8 cellular contexts compared by ENCODE assay signal in the genomic region with DNA sequence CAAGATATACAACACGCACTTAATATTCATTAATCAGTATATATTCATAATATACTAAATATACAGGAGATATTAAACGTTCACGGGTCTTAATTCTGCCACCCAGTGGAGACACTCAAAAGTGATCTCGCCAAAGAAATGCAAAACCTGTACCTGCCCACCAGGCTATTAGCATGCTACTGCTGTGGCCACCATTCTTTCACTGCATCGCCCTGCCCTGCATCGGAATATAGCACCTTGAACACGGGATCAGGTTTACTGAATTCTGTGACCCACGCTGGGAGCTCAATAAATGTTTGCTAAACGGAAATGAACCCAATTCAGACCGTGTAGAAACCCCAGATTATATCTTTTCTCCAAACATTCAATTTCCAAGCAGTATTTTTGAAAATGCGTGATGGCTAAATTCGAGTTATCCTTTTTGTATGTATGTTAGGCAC. TPM values are rescaled to one million over a fixed set of nuclear protein-coding genes. Genes with fewer than 3 reads are reported as not detected.
A peak's percentile ranks its signal among the peaks of the same experiment; 100 is the strongest.
DNase-seq lines count a peak whose midpoint lies in the region; ATAC-seq, FAIRE-seq and TF ChIP-seq lines count a peak whose summit lies in the region.

No MANE protein-coding gene starts in this region.

- FAIRE-seq in GM12892 (lab: Jason Lieb, UNC) = peak; percentile 56

- H3K4me1 Mint-ChIP-seq in activated B cell treated with CpG ODN at 0.5 μM for 24 hours = peaks cover 41% of the 10 kb centered on the region
- H3K4me1 Mint-ChIP-seq in chondrocyte (ENCODE audit: low read depth) = peaks cover 36% of the 10 kb centered on the region

- H3K27ac Mint-ChIP-seq in activated B cell treated with CpG ODN at 0.5 μM for 24 hours = peak overlapping the region; percentile 99
- H3K27ac Mint-ChIP-seq in chondrocyte (ENCODE audit: unreplicated experiment) = peak overlapping the region; percentile 100

- intact Hi-C loops in activated B cell treated with CpG ODN at 0.5 μM for 24 hours (cut with micrococcal nuclease) = loop anchor here (1.0 kb wide), 1 partner anchor 609 kb away; the partner anchor contains the start of gene CBR4
- intact Hi-C loops in left colon (cut with DNase I, micrococcal nuclease) = no loop called here

- no peaks in the 10 kb centered on the region for H3K27me3 Mint-ChIP-seq in activated B cell treated with CpG ODN at 0.5 μM for 24 hours
- no peaks in the 10 kb centered on the region for H3K27me3 Mint-ChIP-seq in chondrocyte (ENCODE audit: low read depth)

- POLR2A ChIA-PET in activated B cell treated with CpG ODN at 0.5 μM for 24 hours (lab: Charles Lee) = interaction anchor here (0.9 to 3.1 kb wide), 7 partner anchors 8 to 610 kb away, joined by 3 to 52 read pairs (median 5); partner anchors contain the start of genes CBR4, HPF1 and NEK1

- TF ChIP-seq CTCF in activated B cell treated with CpG ODN at 0.5 μM for 24 hours (IDR thresholded peaks at IDR 0.05) (peak; percentile 51), chondrocyte (IDR thresholded peaks at IDR 0.05) (peak; percentile 82)

- ATAC-seq in HG02884 (IDR thresholded peaks at IDR 0.05; ENCODE audit: unreplicated experiment) (peak; percentile 37), activated B cell treated with CpG ODN at 0.5 μM for 24 hours (ENCODE audit: low read depth) (peak; percentile 43), left colon (peak; percentile 55)

- H3K9me3 Mint-ChIP-seq in activated B cell treated with CpG ODN at 0.5 μM for 24 hours = no peaks in the 10 kb centered on the region
- no peaks in the 10 kb centered on the region for H3K9me3 Mint-ChIP-seq in chondrocyte (ENCODE audit: low read depth)

- CTCF ChIA-PET in activated B cell treated with CpG ODN at 0.5 μM for 24 hours (lab: Charles Lee) = interaction anchor here (1.4 to 3.4 kb wide), 2 partner anchors 41 to 80 kb away, joined by 3 to 22 read pairs; no protein-coding TSS in a partner anchor

- TF ChIP-seq POLR2A in GM12892 (IDR thresholded peaks at IDR 0.05; ENCODE audit: low read depth, low read length) = no peak

- H3K4me3 Mint-ChIP-seq in activated B cell treated with CpG ODN at 0.5 μM for 24 hours (peak overlapping the region; percentile 100), chondrocyte (ENCODE audit: unreplicated experiment) (peak overlapping the region; percentile 93)

- H3K36me3 Mint-ChIP-seq in activated B cell treated with CpG ODN at 0.5 μM for 24 hours (ENCODE audit: low read depth) = peaks cover 17% of the 10 kb centered on the region
- no peaks in the 10 kb centered on the region for H3K36me3 Mint-ChIP-seq in chondrocyte (ENCODE audit: low read depth)

- DNase-seq in A172 (ENCODE audit: low spot score) (peak; percentile 53), GM12892 (ENCODE audit: insufficient read length) (no peak), NCI-H1694 (lab: John Stamatoyannopoulos, UW) (peak; percentile 34), activated B cell treated with CpG ODN at 0.5 μM for 24 hours (peak; percentile 38), chondrocyte (ENCODE audit: low spot score) (no peak), left colon (peak; percentile 68 to 70)
- DNase-seq in stimulated activated CD8-positive, alpha-beta memory T cell treated with anti-CD3 and anti-CD28 coated beads, Interleukin-15, amount 100 ng/mL, for 24 hours (ENCODE audit: low read depth) = peak; percentile 22

RNA-seq across cellular contexts. Expression of gene CLCN3, which starts 0.8 kb away (rescaled TPM):
- total RNA-seq in A172 (2014; rRNA removed; shearing (Covaris generic)) = 35.5 and 42.3 TPM in 2 replicates
- polyA plus RNA-seq in GM12892 (2012; ENCODE audit: missing spikeins) = 9.4 TPM
- total RNA-seq in activated B cell treated with CpG ODN at 0.5 μM for 24 hours = 23.0 and 28.6 TPM in 2 replicates
- 34.7 to 47.3 TPM (median 36.5 TPM) in 3 replicates for total RNA-seq in chondrocyte
- total RNA-seq in left colon = 100 to 1,000 TPM; 116 to 131 TPM

RNA-seq across cellular contexts. Expression of gene NEK1, which starts 7.2 kb away (rescaled TPM):
- 7.8 and 8.3 TPM in 2 replicates for total RNA-seq in A172 (2014; rRNA removed; shearing (Covaris generic))
- polyA plus RNA-seq in GM12892 (2012; ENCODE audit: missing spikeins) = 5.9 TPM
- total RNA-seq in activated B cell treated with CpG ODN at 0.5 μM for 24 hours (11.3 and 14.3 TPM in 2 replicates), chondrocyte (13.7 to 20.7 TPM (median 14.6 TPM) in 3 replicates), left colon (1 to 10 TPM; 8.5 to 9.0 TPM)

Comparison
In these comparisons a context has a peak if more than half of its experiments do, and no peak if none do; other contexts are left out.
1. DNase-seq: peak in A172 (single experiment), NCI-H1694 (single experiment), activated B cell treated with CpG ODN at 0.5 μM for 24 hours (single experiment), left colon (2 of 2) and stimulated activated CD8-positive, alpha-beta memory T cell treated with anti-CD3 and anti-CD28 coated beads, Interleukin-15, amount 100 ng/mL, for 24 hours (single experiment); none in GM12892 (single experiment) and chondrocyte (single experiment).
2. Peak in every context shown above with its lines, with median percentiles within 50 percentile points of each other: ATAC-seq.